ENCODE assay signal across 1 cellular context in genomic region chr6:17091122-17091521, GRCh38.
TF ChIP-seq lines count a peak whose summit lies in the region.

No MANE protein-coding gene starts in this region.

TF ChIP-seq in H1, 55 proteins besides CTCF, POLR2A, EP300 and RAD21:
- TF ChIP-seq ZNF274 (IDR thresholded peaks at IDR 0.05; ENCODE audit: borderline replicate concordance, extremely low read depth, low read length): no peak
- TF ChIP-seq KDM5A (IDR thresholded peaks at IDR 0.05; ENCODE audit: low read length): no peak
- TF ChIP-seq MAX (IDR thresholded peaks at IDR 0.05): no peak
- TF ChIP-seq ATF3 (IDR thresholded peaks at IDR 0.05; ENCODE audit: insufficient read depth, low read depth, low read length): no peak
- no peak for TF ChIP-seq SIN3A (conservative IDR thresholded peaks at IDR 0.05 in 1 of 2, IDR thresholded peaks at IDR 0.05 in 1 of 2; ENCODE audit: low read depth in 1 of 2, low read length in 2 of 2)
